In the genomic region with DNA sequence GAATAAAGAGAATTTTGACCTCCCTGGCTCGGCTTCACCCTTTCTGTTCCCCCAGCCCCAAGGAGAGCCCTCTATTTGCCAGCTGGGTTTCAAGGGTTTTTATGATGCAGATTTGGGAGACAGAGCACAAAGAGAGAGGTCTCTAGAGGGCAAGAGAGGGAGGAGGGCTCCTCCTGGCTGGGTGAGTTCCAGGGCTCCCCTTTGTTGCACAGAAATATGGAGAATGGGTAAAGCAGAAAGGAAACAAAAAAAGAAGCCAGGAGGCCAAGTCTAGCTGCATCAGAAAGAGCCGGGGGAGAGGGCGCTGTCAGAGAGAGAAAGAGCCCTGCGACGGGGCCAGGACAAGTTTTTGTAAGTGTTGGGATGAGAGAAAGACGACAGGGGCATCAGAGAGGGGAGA, we compare ENCODE assay signal across 23 cellular contexts.
DNase-seq lines count a peak whose midpoint lies in the region; ATAC-seq and TF ChIP-seq lines count a peak whose summit lies in the region.
"Had no signal": no experiment of that assay in that cellular context is flagged by ENCODE, and none has a peak within 500 bp of the region (broad histone marks: within the 10 kb centered on the region; RNA-seq: fewer than 3 reads in every experiment).

No MANE protein-coding gene starts in this region.

- DNase-seq in NCI-H2107 treated with DMSO at 0.1 percent for 48 hours (lab: John Stamatoyannopoulos, UW; ENCODE audit: unreplicated experiment) (peak; percentile 82), NCI-H2107 (lab: John Stamatoyannopoulos, UW) (no peak), cerebellar cortex (ENCODE audit: low spot score) (peak; percentile 1), iPS-NIHi7 (ENCODE audit: extremely low spot score) (peak; percentile 59), sigmoid colon (peak; percentile 18), OCI-M1 (lab: John Stamatoyannopoulos, UW) (no peak), dedifferentiated amniotic fluid mesenchymal stem cell (ENCODE audit: extremely low spot score) (no peak)
- DNase-seq: 8988T; activated CD4-positive, alpha-beta T cell treated with anti-CD3 and anti-CD28 coated beads for 4 hours; activated gamma-delta T cell; AML-193; erythroblast; foreskin melanocyte; left colon; NCI-H146; NCI-H2171 treated with DMSO at 0.1 percent for 48 hours; NCI-H748 treated with DMSO at 0.1 percent for 48 hours; retina; stimulated activated CD4-positive, alpha-beta T cell treated with anti-CD3 and anti-CD28 coated beads, Interleukin-15, amount 100 ng/mL, for 24 hours had no signal

- no peak for TF ChIP-seq CTCF in sigmoid colon (IDR thresholded peaks at IDR 0.05)

- H3K27ac ChIP-seq in sigmoid colon: no peak overlapping the region
- H3K27ac ChIP-seq: neutrophil had no signal

- H3K36me3 ChIP-seq in sigmoid colon: no peaks in the 10 kb centered on the region
- H3K36me3 ChIP-seq: neutrophil had no signal

- intact Hi-C loops in sigmoid colon (cut with DNase I): no loop called here

- no peaks in the 10 kb centered on the region for H3K27me3 ChIP-seq in sigmoid colon
- H3K27me3 ChIP-seq: neutrophil had no signal

- no peak for ATAC-seq in GM21737 (IDR thresholded peaks at IDR 0.05; ENCODE audit: unreplicated experiment)
- ATAC-seq: HepG2, left colon, T-cell had no signal

- H3K4me1 ChIP-seq in sigmoid colon: peaks cover 0 to 25% (median 20%) of the 10 kb centered on the region in 4 donors

- H3K4me3 ChIP-seq in sigmoid colon: no peak overlapping the region

- no peak for TF ChIP-seq POLR2A in sigmoid colon (IDR thresholded peaks at IDR 0.05)

- H3K9me3 ChIP-seq in sigmoid colon: no peaks in the 10 kb centered on the region
- H3K9me3 ChIP-seq: neutrophil had no signal

- 86 to 87% methylated on average over 6 of the region's 6 CpGs for WGBS in sigmoid colon, 2 donors

- no peak for TF ChIP-seq EP300 in sigmoid colon (IDR thresholded peaks at IDR 0.05)

Comparison
In these comparisons a context has a peak if more than half of its experiments do, and no peak if none do; other contexts are left out.
1. DNase-seq: peak in NCI-H2107 treated with DMSO at 0.1 percent for 48 hours (single experiment), cerebellar cortex (single experiment), iPS-NIHi7 (single experiment) and sigmoid colon (single experiment); none in NCI-H2107 (single experiment), OCI-M1 (single experiment) and dedifferentiated amniotic fluid mesenchymal stem cell (single experiment).